In genomic region chr5:157469687-157470086, GRCh38 we compare ENCODE assay signal across 10 cellular contexts. TPM values are rescaled to one million over a fixed set of nuclear protein-coding genes. Genes with fewer than 3 reads are reported as not detected.
"Had no signal": no experiment of that assay in that cellular context is flagged by ENCODE, and none has a peak within 500 bp of the region (broad histone marks: within the 10 kb centered on the region; RNA-seq: fewer than 3 reads in every experiment).

No MANE protein-coding gene starts in this region.

- H3K27me3 ChIP-seq: transverse colon had no signal

- H3K27ac ChIP-seq: parathyroid adenoma, skin epidermis had no signal

- H2AFZ ChIP-seq: parathyroid adenoma had no signal

- H3K9ac ChIP-seq: parathyroid adenoma had no signal

- H3K36me3 ChIP-seq: transverse colon had no signal

- H3K4me3 ChIP-seq: skin epidermis, transverse colon had no signal

- DNase-seq: activated CD4-positive, alpha-beta T cell treated with anti-CD3 and anti-CD28 coated beads, Interleukin-2, amount 50 U/mL, for 4 hours; activated CD4-positive, CD25-positive, alpha-beta regulatory T cell treated with anti-CD3 and anti-CD28 coated beads, Interleukin-2, amount 50 U/mL, for 72 hours; activated naive CD4-positive, alpha-beta T cell; activated T-cell treated with anti-CD3 and anti-CD28 coated beads, Interleukin-2, amount 50 U/mL, for 4 hours; effector memory CD8-positive, alpha-beta T cell; left ventricle myocardium superior; transverse colon had no signal

- H3K79me2 ChIP-seq: parathyroid adenoma had no signal

- H3K4me1 ChIP-seq: parathyroid adenoma had no signal

- H3K9me3 ChIP-seq: transverse colon had no signal

- ATAC-seq: activated T-cell treated with anti-CD3 and anti-CD28 coated beads, Interleukin-2, amount 50 U/mL, for 4 hours; effector memory CD8-positive, alpha-beta T cell; left ventricle myocardium superior had no signal

RNA-seq across cellular contexts. Expression of gene NIPAL4, which starts 9.7 kb away (rescaled TPM):
- total RNA-seq: left ventricle myocardium superior, mesenteric fat pad had no signal
